Comparison of ENCODE assay signal across 15 cellular contexts in the genomic region with DNA sequence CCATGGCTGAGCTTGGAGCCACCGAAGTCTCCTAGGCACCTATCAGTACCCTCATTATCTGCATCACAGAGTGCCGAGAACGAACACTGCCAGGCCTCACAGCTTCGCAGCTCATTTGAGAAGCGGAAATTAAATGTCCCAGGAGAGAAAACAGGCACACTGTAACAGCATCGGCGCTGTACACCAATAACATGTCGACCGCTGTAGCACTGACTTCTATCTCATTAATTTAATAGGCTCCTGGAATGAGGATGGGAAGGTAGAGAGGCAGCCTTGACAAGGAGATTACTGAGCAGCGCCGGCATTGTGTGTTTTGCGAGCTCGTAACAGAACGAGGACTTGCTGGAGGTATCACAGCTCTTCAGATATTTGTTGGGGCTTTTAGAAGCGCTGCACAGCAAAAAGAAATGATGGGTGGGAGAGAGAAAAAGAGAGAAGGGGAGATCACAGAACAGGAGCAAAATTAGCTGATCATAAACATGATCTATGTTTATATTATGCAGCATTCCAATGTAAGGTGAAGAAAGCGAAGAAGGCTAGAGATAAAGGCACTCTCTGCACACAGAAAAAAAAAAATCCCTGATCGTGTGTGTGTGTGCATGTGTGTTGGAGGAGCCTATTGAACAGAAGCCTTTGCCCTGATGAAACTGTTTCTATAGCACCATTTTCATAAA. TPM values are rescaled to one million over a fixed set of nuclear protein-coding genes. Genes with fewer than 3 reads are reported as not detected.
DNase-seq lines count a peak whose midpoint lies in the region; ATAC-seq lines count a peak whose summit lies in the region.
"Had no signal": no experiment of that assay in that cellular context is flagged by ENCODE, and none has a peak within 500 bp of the region (broad histone marks: within the 10 kb centered on the region; RNA-seq: fewer than 3 reads in every experiment).

No MANE protein-coding gene starts in this region.

- H3K27ac ChIP-seq in aorta (ENCODE audit: low read depth in 1 of 2, low read length in 2 of 2), result no peak overlapping the region
- H3K27ac ChIP-seq: psoas muscle, thoracic aorta had no signal

- H3K9me3 ChIP-seq in aorta (ENCODE audit: control insufficient read depth, low read length), result no peaks in the 10 kb centered on the region
- H3K9me3 ChIP-seq: psoas muscle, thoracic aorta had no signal

- intact Hi-C loops in aorta (cut with DNase I), result no loop called here

- H3K4me3 ChIP-seq in aorta (ENCODE audit: low read length in 2 of 2), result no peak overlapping the region
- H3K4me3 ChIP-seq: psoas muscle, thoracic aorta had no signal

- H3K27me3 ChIP-seq in aorta (ENCODE audit: control insufficient read depth in 1 of 2, insufficient read depth in 2 of 2, low read length in 1 of 2), result peaks cover 0 to 2% of the 10 kb centered on the region in 2 donors

- WGBS in aorta, 2 donors, result 82 to 86% methylated on average over 17 of the region's 17 CpGs

- DNase-seq in DMS153 (lab: John Stamatoyannopoulos, UW) (peak; percentile 77), NCI-H1694 (lab: John Stamatoyannopoulos, UW) (peak; percentile 43), NCI-H82 (lab: John Stamatoyannopoulos, UW) (peak; percentile 93), islet precursor cell (peak; percentile 79), aorta (no peak), C1 segment of cervical spinal cord (lab: John Stamatoyannopoulos, UW) (no peak)
- DNase-seq: activated CD4-positive, alpha-beta memory T cell treated with anti-CD3 and anti-CD28 coated beads, Interleukin-2, amount 10 ng/mL, durations not matched to agents 7 days and 5 days; activated naive CD8-positive, alpha-beta T cell treated with anti-CD3 and anti-CD28 coated beads for 36 hours; activated T-cell treated with anti-CD3 and anti-CD28 coated beads, Interleukin-2, amount 50 U/mL, for 48 hours; naive thymus-derived CD8-positive, alpha-beta T cell; NCI-H1048; psoas muscle had no signal

- no peaks in the 10 kb centered on the region for H3K4me1 ChIP-seq in aorta (ENCODE audit: control insufficient read depth in 1 of 2, insufficient read depth in 2 of 2, low read length in 2 of 2)
- H3K4me1 ChIP-seq: psoas muscle had no signal

- no peaks in the 10 kb centered on the region for H3K36me3 ChIP-seq in aorta (ENCODE audit: control insufficient read depth in 1 of 2, insufficient read depth in 2 of 2, low read length in 1 of 2)
- H3K36me3 ChIP-seq: thoracic aorta had no signal

- ATAC-seq in aorta (ENCODE audit: low FRiP score) (no peak), HG03097 (IDR thresholded peaks at IDR 0.05; ENCODE audit: low FRiP score, unreplicated experiment) (no peak)
- ATAC-seq: naive thymus-derived CD8-positive, alpha-beta T cell; psoas muscle; WTC11 had no signal

RNA-seq across cellular contexts. Expression of a gene that starts 29.2 kb away (rescaled TPM):
- 100 to 1,000 TPM in 1 of 2 donors, 10 to 100 TPM in 1; 85.1 to 111 TPM for total RNA-seq in aorta
- polyA plus RNA-seq in aorta, result 100 to 1,000 TPM in 1 of 2 donors, 10 to 100 TPM in 1; 58.6 to 247 TPM
- total RNA-seq: activated CD4-positive, alpha-beta memory T cell treated with anti-CD3 and anti-CD28 coated beads, Interleukin-2, amount 10 ng/mL, durations not matched to agents 7 days and 5 days; activated naive CD8-positive, alpha-beta T cell treated with anti-CD3 and anti-CD28 coated beads for 36 hours; naive thymus-derived CD8-positive, alpha-beta T cell had no signal
- polyA plus RNA-seq: naive thymus-derived CD8-positive, alpha-beta T cell had no signal

Comparison
In these comparisons a context has a peak if more than half of its experiments do, and no peak if none do; other contexts are left out.
1. DNase-seq: peak in DMS153 (single experiment), NCI-H1694 (single experiment), NCI-H82 (single experiment) and islet precursor cell (single experiment); none in aorta (0 of 2) and C1 segment of cervical spinal cord (0 of 14).